ENCODE assay signal across 14 cellular contexts in genomic region chr14:20801726-20802125, GRCh38. TPM values are rescaled to one million over a fixed set of nuclear protein-coding genes. Genes with fewer than 3 reads are reported as not detected.
A peak's percentile ranks its signal among the peaks of the same experiment; 100 is the strongest.
DNase-seq lines count a peak whose midpoint lies in the region; ATAC-seq and TF ChIP-seq lines count a peak whose summit lies in the region.
"Had no signal": no experiment of that assay in that cellular context is flagged by ENCODE, and none has a peak within 500 bp of the region (broad histone marks: within the 10 kb centered on the region; RNA-seq: fewer than 3 reads in every experiment).

No MANE protein-coding gene starts in this region.

- ATAC-seq in HCT116 (peak; percentile 58), mucosa of descending colon (peak; percentile 74)

- H3K36me3 Mint-ChIP-seq in endothelial cell (ENCODE audit: low read depth, unreplicated experiment): peaks cover 8% of the 10 kb centered on the region

- H3K9me2 ChIP-seq in HCT116 (ENCODE audit: insufficient read depth): no peaks in the 10 kb centered on the region
- no peaks in the 10 kb centered on the region for H3K9me2 ChIP-seq in MM.1S (replicated peaks; ENCODE audit: insufficient read depth, low read length)

- WGBS in suprapubic skin: 59% methylated on average over 7 of the region's 9 CpGs

- no peak for TF ChIP-seq RAD21 in HCT116 (IDR thresholded peaks at IDR 0.05; ENCODE audit: low read depth)

- CTCF ChIA-PET in HCT116 (lab: Charles Lee): no interaction called here

- no peaks in the 10 kb centered on the region for H3K79me2 ChIP-seq in HCT116 (ENCODE audit: insufficient read depth, low read length)
- no peaks in the 10 kb centered on the region for H3K79me2 ChIP-seq in MM.1S (ENCODE audit: low read length)

- no peaks in the 10 kb centered on the region for H3K9me3 ChIP-seq in HCT116 (ENCODE audit: control insufficient read depth in 1 of 2, insufficient read depth in 1 of 2, low read depth in 1 of 2, low read length in 2 of 2)
- H3K9me3 ChIP-seq in mucosa of descending colon: no peaks in the 10 kb centered on the region
- no peaks in the 10 kb centered on the region for H3K9me3 ChIP-seq in suprapubic skin
- H3K9me3 ChIP-seq in MM.1S (replicated peaks; ENCODE audit: insufficient read depth, low read length): no peaks in the 10 kb centered on the region
- H3K9me3 ChIP-seq: BLaER1 treated with 17β-estradiol and CSF1 and Interleukin-3, amounts not matched to agents 10 nM and 100 nM had no signal

- TF ChIP-seq CTCF in HCT116 (IDR thresholded peaks at IDR 0.05 in 2 of 3, conservative IDR thresholded peaks at IDR 0.05 in 1 of 3; ENCODE audit: borderline replicate concordance in 1 of 3, insufficient read depth in 1 of 3, low read depth in 2 of 3, low read length in 2 of 3): no peak
- TF ChIP-seq CTCF in endothelial cell (IDR thresholded peaks at IDR 0.05; ENCODE audit: unreplicated experiment): no peak
- no peak for TF ChIP-seq CTCF in mucosa of descending colon (IDR thresholded peaks at IDR 0.05)
- no peak for TF ChIP-seq CTCF in suprapubic skin (IDR thresholded peaks at IDR 0.05)
- no peak for TF ChIP-seq CTCF in MM.1S (IDR thresholded peaks at IDR 0.05; ENCODE audit: low read length)

- no peak overlapping the region for H3K4me3 ChIP-seq in HCT116 (replicated peaks in 1 of 2; ENCODE audit: low read depth in 1 of 2, low read length in 2 of 2)
- no peak overlapping the region for H3K4me3 ChIP-seq in mucosa of descending colon
- H3K4me3 ChIP-seq in suprapubic skin: peak overlapping the region; percentile 26
- no peak overlapping the region for H3K4me3 ChIP-seq in MM.1S (ENCODE audit: low read length)

- H3K4me1 ChIP-seq in HCT116 (ENCODE audit: control insufficient read depth in 1 of 2, insufficient read depth in 2 of 2, low read length in 2 of 2) (0 out of 4 replicates have a peak, but pooled peaks cover 0 to 8% of the 10 kb centered on the region in 2 experiments), mucosa of descending colon (ENCODE audit: low read depth) (peaks cover 9% of the 10 kb centered on the region), suprapubic skin (no peaks in the 10 kb centered on the region), MM.1S (ENCODE audit: low read length) (no peaks in the 10 kb centered on the region)

- POLR2A ChIA-PET in HCT116 (lab: Charles Lee): no interaction called here

- peak overlapping the region; percentile 100 for H3K27ac Mint-ChIP-seq in endothelial cell (ENCODE audit: unreplicated experiment)

- H3K4me3 Mint-ChIP-seq in endothelial cell (ENCODE audit: unreplicated experiment): no peak overlapping the region
- H3K4me3 Mint-ChIP-seq: nephron had no signal

- H2AFZ ChIP-seq in HCT116 (ENCODE audit: low read depth, low read length, poor library complexity, severe bottlenecking) (no peak overlapping the region), MM.1S (ENCODE audit: low read length) (no peak overlapping the region)

- H3K27me3 ChIP-seq in HCT116 (ENCODE audit: insufficient read depth, low read length) (no peaks in the 10 kb centered on the region), suprapubic skin (peaks cover 7% of the 10 kb centered on the region), MM.1S (replicated peaks; ENCODE audit: insufficient read depth, low read length) (no peaks in the 10 kb centered on the region)
- H3K27me3 ChIP-seq: BLaER1 treated with 17β-estradiol and CSF1 and Interleukin-3, amounts not matched to agents 10 nM and 100 nM had no signal

- H3K4me1 Mint-ChIP-seq in endothelial cell (ENCODE audit: unreplicated experiment): peaks cover 51% of the 10 kb centered on the region

- no peaks in the 10 kb centered on the region for H3K9me3 Mint-ChIP-seq in endothelial cell (ENCODE audit: unreplicated experiment)
- H3K9me3 Mint-ChIP-seq: nephron had no signal

- H3K27ac ChIP-seq in HCT116 (ENCODE audit: low read depth, low read length) (no peak overlapping the region), suprapubic skin (peak overlapping the region; percentile 39), MM.1S (ENCODE audit: low read length) (no peak overlapping the region)

- H3K36me3 ChIP-seq in HCT116 (ENCODE audit: control insufficient read depth in 1 of 2, insufficient read depth in 2 of 2, low read length in 2 of 2) (no peaks in the 10 kb centered on the region), mucosa of descending colon (ENCODE audit: low read depth) (no peaks in the 10 kb centered on the region), suprapubic skin (no peaks in the 10 kb centered on the region), MM.1S (replicated peaks; ENCODE audit: insufficient read depth, low read length) (no peaks in the 10 kb centered on the region)

- H3K4me2 ChIP-seq in HCT116 (ENCODE audit: low read length) (no peak overlapping the region), MM.1S (ENCODE audit: low read depth, low read length) (no peak overlapping the region)

- no peaks in the 10 kb centered on the region for H4K20me1 ChIP-seq in HCT116 (ENCODE audit: insufficient read depth)
- H4K20me1 ChIP-seq in MM.1S (ENCODE audit: insufficient read depth, low read length): no peaks in the 10 kb centered on the region
- H4K20me1 ChIP-seq: BLaER1 treated with 17β-estradiol and CSF1 and Interleukin-3, amounts not matched to agents 10 nM and 100 nM had no signal

- no TSS peak for BruUV-seq in HCT116 (replicated peaks; lab: Mats Ljungman, UMichigan)

- DNase-seq in HCT116 (ENCODE audit: low read depth, low spot score): no peak
- no peak for DNase-seq in endothelial cell (ENCODE audit: low spot score)
- peak in 2 of 3 donors; percentile 51 to 60 for DNase-seq in mucosa of descending colon
- no peak for DNase-seq in suprapubic skin (ENCODE audit: low spot score in 2 of 2)
- no peak for DNase-seq in MM.1S
- DNase-seq in NCI-H2107 (lab: John Stamatoyannopoulos, UW): no peak
- DNase-seq in retina: no peak
- DNase-seq in activated T-cell treated with anti-CD3 and anti-CD28 coated beads, Interleukin-2, amount 50 U/mL, for 1 hour: no peak
- DNase-seq: GOT3, KG1, NCI-H2029 treated with DMSO at 0.1 percent for 48 hours had no signal

- intact Hi-C loops in HCT116 (cut with micrococcal nuclease): no loop called here
- intact Hi-C loops in mucosa of descending colon (cut with DNase I, micrococcal nuclease): no loop called here

- no peak for TF ChIP-seq POLR2A in HCT116 (IDR thresholded peaks at IDR 0.05; ENCODE audit: borderline replicate concordance, extremely low read depth, insufficient read depth, insufficient read length)
- no peak for TF ChIP-seq POLR2A in suprapubic skin (IDR thresholded peaks at IDR 0.05)

- no peak for TF ChIP-seq EP300 in suprapubic skin (IDR thresholded peaks at IDR 0.05)

- RAD21 ChIA-PET in HCT116 (lab: Charles Lee; ENCODE audit: low non-redundant PET in 1 of 2, low total read pairs in 2 of 2, uncharacterized antibody in 2 of 2, unreplicated experiment in 2 of 2): no interaction called here

- H3K27me3 Mint-ChIP-seq in endothelial cell (ENCODE audit: unreplicated experiment): peaks cover 8% of the 10 kb centered on the region

- H3F3A ChIP-seq in MM.1S (ENCODE audit: insufficient read depth, low read length): no peaks in the 10 kb centered on the region

- H3K9ac ChIP-seq in HCT116 (ENCODE audit: low read length) (no peak overlapping the region), MM.1S (ENCODE audit: low read length) (no peak overlapping the region)

TF ChIP-seq in HCT116, 20 proteins besides CTCF, POLR2A, EP300 and RAD21 (continues in another document):
- no peak for TF ChIP-seq EZH2 (IDR thresholded peaks at IDR 0.05)
- TF ChIP-seq MAX (IDR thresholded peaks at IDR 0.05): no peak
- TF ChIP-seq TCF7L2 (IDR thresholded peaks at IDR 0.05; ENCODE audit: borderline replicate concordance, extremely low read depth, insufficient read depth, insufficient read length): no peak
- TF ChIP-seq, protein P1, sequence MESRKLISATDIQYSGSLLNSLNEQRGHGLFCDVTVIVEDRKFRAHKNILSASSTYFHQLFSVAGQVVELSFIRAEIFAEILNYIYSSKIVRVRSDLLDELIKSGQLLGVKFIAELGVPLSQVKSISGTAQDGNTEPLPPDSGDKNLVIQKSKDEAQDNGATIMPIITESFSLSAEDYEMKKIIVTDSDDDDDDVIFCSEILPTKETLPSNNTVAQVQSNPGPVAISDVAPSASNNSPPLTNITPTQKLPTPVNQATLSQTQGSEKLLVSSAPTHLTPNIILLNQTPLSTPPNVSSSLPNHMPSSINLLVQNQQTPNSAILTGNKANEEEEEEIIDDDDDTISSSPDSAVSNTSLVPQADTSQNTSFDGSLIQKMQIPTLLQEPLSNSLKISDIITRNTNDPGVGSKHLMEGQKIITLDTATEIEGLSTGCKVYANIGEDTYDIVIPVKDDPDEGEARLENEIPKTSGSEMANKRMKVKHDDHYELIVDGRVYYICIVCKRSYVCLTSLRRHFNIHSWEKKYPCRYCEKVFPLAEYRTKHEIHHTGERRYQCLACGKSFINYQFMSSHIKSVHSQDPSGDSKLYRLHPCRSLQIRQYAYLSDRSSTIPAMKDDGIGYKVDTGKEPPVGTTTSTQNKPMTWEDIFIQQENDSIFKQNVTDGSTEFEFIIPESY (IDR thresholded peaks at IDR 0.05; ENCODE audit: extremely low read depth, insufficient replicate concordance, low read length): no peak
- TF ChIP-seq EZH2phosphoT487 (IDR thresholded peaks at IDR 0.05; ENCODE audit: borderline replicate concordance): no peak

RNA-seq across cellular contexts. Expression of gene RNASE1, which starts 0.9 kb away (rescaled TPM):
- 3.3 TPM for total RNA-seq in HCT116 (2021; ENCODE audit: unreplicated experiment)
- polyA plus RNA-seq in HCT116 (2012): 5.9 and 6.2 TPM in 2 replicates
- 31.6 TPM for total RNA-seq in endothelial cell (ENCODE audit: unreplicated experiment)
- total RNA-seq in mucosa of descending colon: 100 to 1,000 TPM; 105 to 275 (median 203) TPM
- 10 to 100 TPM; 39.7 to 97.1 (median 64.0) TPM for total RNA-seq in suprapubic skin
- total RNA-seq: T-helper 2 cell treated with Interferon-gamma antibody and Interleukin-4, amounts not matched to agents 100 ng/mL and 5 ng/mL, for 36 hours had no signal

RNA-seq across cellular contexts. Expression of gene RNASE6, which starts 20.7 kb away (rescaled TPM):
- total RNA-seq in HCT116 (2021; ENCODE audit: unreplicated experiment) (not detected), endothelial cell (ENCODE audit: unreplicated experiment) (13.7 TPM), mucosa of descending colon (10 to 100 TPM in 1 of 3 donors, 1 to 10 TPM in 2; 3.3 to 13.7 (median 9.1) TPM), suprapubic skin (1 to 10 TPM; 4.0 to 8.1 (median 7.6) TPM)
- not detected in 2 replicates for polyA plus RNA-seq in HCT116 (2012)

RNA-seq across cellular contexts. Expression of gene EDDM3B, which starts 33.5 kb away (rescaled TPM):
- total RNA-seq in HCT116 (2021; ENCODE audit: unreplicated experiment) (not detected), endothelial cell (ENCODE audit: unreplicated experiment) (not detected), mucosa of descending colon (not detected), suprapubic skin (not detected)
- not detected in 2 replicates for polyA plus RNA-seq in HCT116 (2012)
- total RNA-seq: T-helper 2 cell treated with Interferon-gamma antibody and Interleukin-4, amounts not matched to agents 100 ng/mL and 5 ng/mL, for 36 hours had no signal

RNA-seq across cellular contexts. Expression of gene EDDM3A, which starts 56.0 kb away (rescaled TPM):
- not detected for total RNA-seq in HCT116 (2021; ENCODE audit: unreplicated experiment)
- polyA plus RNA-seq in HCT116 (2012): not detected in 2 replicates
- total RNA-seq in endothelial cell (ENCODE audit: unreplicated experiment): not detected
- not detected for total RNA-seq in mucosa of descending colon
- total RNA-seq in suprapubic skin: not detected
- total RNA-seq: T-helper 2 cell treated with Interferon-gamma antibody and Interleukin-4, amounts not matched to agents 100 ng/mL and 5 ng/mL, for 36 hours had no signal

Comparison
In these comparisons a context has a peak if more than half of its experiments do, and no peak if none do; other contexts are left out.
1. DNase-seq: peak in mucosa of descending colon (2 of 3); none in HCT116 (single experiment), endothelial cell (single experiment), suprapubic skin (0 of 2), MM.1S (single experiment), NCI-H2107 (single experiment), retina (single experiment) and activated T-cell treated with anti-CD3 and anti-CD28 coated beads, Interleukin-2, amount 50 U/mL, for 1 hour (single experiment).